Comparison of ENCODE assay signal across 10 cellular contexts in genomic region chr4:55444822-55445221, GRCh38. TPM values are rescaled to one million over a fixed set of nuclear protein-coding genes. Genes with fewer than 3 reads are reported as not detected.
DNase-seq lines count a peak whose midpoint lies in the region; ATAC-seq and TF ChIP-seq lines count a peak whose summit lies in the region.
"Had no signal": no experiment of that assay in that cellular context is flagged by ENCODE, and none has a peak within 500 bp of the region (broad histone marks: within the 10 kb centered on the region; RNA-seq: fewer than 3 reads in every experiment).

No MANE protein-coding gene starts in this region.

- H3K9me3 ChIP-seq in Panc1 (ENCODE audit: control insufficient read depth, insufficient read depth, low read depth, low read length) = no peaks in the 10 kb centered on the region

- BruUV-seq in Panc1 (replicated peaks; lab: Mats Ljungman, UMichigan) = no TSS peak

- H3K27ac ChIP-seq in 22Rv1 (no peak overlapping the region), Panc1 (ENCODE audit: low read length) (no peak overlapping the region)

- no peak for DNase-seq in GM10266 (ENCODE audit: extremely low spot score)
- DNase-seq in Panc1 (ENCODE audit: low read depth, low spot score) = no peak
- DNase-seq in fibroblast of the aortic adventitia (ENCODE audit: low read depth) = peak; percentile 62
- DNase-seq in omental fat pad (ENCODE audit: low spot score) = no peak
- DNase-seq: activated CD4-positive, alpha-beta memory T cell treated with anti-CD3 and anti-CD28 coated beads, Interleukin-2, amount 10 ng/mL, durations not matched to agents 7 days and 5 days; NCI-H2081 had no signal

- intact Hi-C loops in Panc1 (cut with micrococcal nuclease; ENCODE audit: unreplicated experiment) = loop anchor here (10.0 kb wide), 2 partner anchors 110 to 290 kb away; no protein-coding TSS in a partner anchor

- H3K27me3 ChIP-seq in Panc1 (ENCODE audit: control insufficient read depth, insufficient read depth, low read length) = no peaks in the 10 kb centered on the region

- peaks cover 23% of the 10 kb centered on the region for H3K36me3 ChIP-seq in Panc1 (ENCODE audit: control insufficient read depth, insufficient read depth, low read length)

- H3K4me1 ChIP-seq in Panc1 (ENCODE audit: control insufficient read depth, insufficient read depth, low read length) = no peaks in the 10 kb centered on the region

- CTCF ChIA-PET in Panc1 (lab: Charles Lee) = interaction anchor here (0.9 kb wide), 1 partner anchor 110 kb away, joined by 3 read pairs; no protein-coding TSS in a partner anchor

- in situ Hi-C loops in Panc1 (cut with HindIII; ENCODE audit: low pct_unique_long_range_greater_than_20kb, low sequenced_read_pairs) = no loop called here

- peak; percentile 35 for TF ChIP-seq CTCF in 22Rv1 (IDR thresholded peaks at IDR 0.05)
- TF ChIP-seq CTCF in GM10266 (IDR thresholded peaks at IDR 0.05; ENCODE audit: control insufficient read depth, insufficient read depth, low read depth, missing control alignments) = peak; percentile 20
- TF ChIP-seq CTCF in Panc1 (IDR thresholded peaks at IDR 0.05) = peak; percentile 66
- TF ChIP-seq CTCF in fibroblast of the aortic adventitia (IDR thresholded peaks at IDR 0.05; ENCODE audit: insufficient read depth, low read length) = peak; percentile 59
- no peak for TF ChIP-seq CTCF in omental fat pad (IDR thresholded peaks at IDR 0.05)

- H3K4me3 ChIP-seq in Panc1 (ENCODE audit: low read depth in 2 of 2, low read length in 2 of 2) (no peak overlapping the region), fibroblast of the aortic adventitia (ENCODE audit: low read depth, low read length) (no peak overlapping the region)

- ATAC-seq in Panc1 = peak; percentile 51; the same call in 1 of the 2 replicates
- ATAC-seq in GM21528 (IDR thresholded peaks at IDR 0.05; ENCODE audit: low FRiP score, unreplicated experiment) = no peak
- ATAC-seq in omental fat pad (ENCODE audit: low FRiP score) = no peak
- no peak for ATAC-seq in GM21367 (IDR thresholded peaks at IDR 0.05; ENCODE audit: unreplicated experiment)
- ATAC-seq in HG03045 (IDR thresholded peaks at IDR 0.05; ENCODE audit: unreplicated experiment) = no peak

- POLR2A ChIA-PET in Panc1 (lab: Charles Lee) = no interaction called here

RNA-seq across cellular contexts. Expression of gene TMEM165, which starts 49.1 kb away (rescaled TPM):
- 54.6 TPM for total RNA-seq in Panc1 (2021; ENCODE audit: unreplicated experiment)
- 55.3 TPM for polyA plus RNA-seq in Panc1 (2012; ENCODE audit: insufficient read length)
- 112 and 131 TPM in 2 replicates for total RNA-seq in fibroblast of the aortic adventitia (ENCODE audit: low replicate concordance)
- 100 to 1,000 TPM; 188 to 357 (median 243) TPM for total RNA-seq in omental fat pad

Comparison
In these comparisons a context has a peak if more than half of its experiments do, and no peak if none do; other contexts are left out.
1. CTCF ChIP-seq: peak in 22Rv1 (single experiment), GM10266 (single experiment), Panc1 (single experiment) and fibroblast of the aortic adventitia (single experiment); none in omental fat pad (0 of 3).